Comparison of ENCODE assay signal across 8 cellular contexts in genomic region chr6:35213824-35214756, GRCh38. TPM values are rescaled to one million over a fixed set of nuclear protein-coding genes. Genes with fewer than 3 reads are reported as not detected.
DNase-seq lines count a peak whose midpoint lies in the region; TF ChIP-seq lines count a peak whose summit lies in the region.

TSS of gene SCUBE3 (plus strand) at chr6:35213956. CDS start at chr6:35214419, 463 bp downstream.

- H3K4me1 Mint-ChIP-seq in H9 = peaks cover 44 to 51% of the 10 kb centered on the region in 2 experiments

- H2AFZ ChIP-seq in H9 (ENCODE audit: low read length) = no peak within 1 kb of the TSS

- H3K27me3 ChIP-seq in BJ (ENCODE audit: control insufficient read depth, insufficient read depth, low read length) (peaks cover 6% of the 10 kb centered on the region), H9 (ENCODE audit: insufficient read depth, low read length) (peaks cover 40% of the 10 kb centered on the region; the same call in 1 of the 2 replicates), esophagus (ENCODE audit: control insufficient read depth in 1 of 2, insufficient read depth in 2 of 2, low read length in 2 of 2) (peaks cover 0 to 8% of the 10 kb centered on the region in 2 donors), muscle layer of colon (ENCODE audit: control insufficient read depth in 1 of 2, insufficient read depth in 2 of 2, low read length in 2 of 2) (peaks cover 24 to 51% of the 10 kb centered on the region in 2 donors)

- POLR2A ChIA-PET in BJ (lab: Charles Lee) = no interaction called here

- H3K4me2 ChIP-seq in H9 (ENCODE audit: insufficient read depth, insufficient read length, low read length) = peak within 1 kb of the TSS; percentile 47

- no peak within 1 kb of the TSS for H3K56ac ChIP-seq in H9 (ENCODE audit: insufficient read length, low read depth, low read length)

- peak within 1 kb of the TSS; percentile 69 to 85 for H3K4me3 Mint-ChIP-seq in H9

- TF ChIP-seq CTCF in BJ (IDR thresholded peaks at IDR 0.05; ENCODE audit: insufficient read depth, low read depth, low read length) (no peak), H9 (conservative IDR thresholded peaks at IDR 0.05) (no peak)

- no peak within 1 kb of the TSS for H3K4ac ChIP-seq in H9 (ENCODE audit: low read depth, low read length)

- H2BK12ac ChIP-seq in H9 (ENCODE audit: insufficient read length, low read depth, low read length) = no peak within 1 kb of the TSS

- H2BK120ac ChIP-seq in H9 (ENCODE audit: low read depth, low read length, poor library complexity, severe bottlenecking) = no peak within 1 kb of the TSS

- no peak within 1 kb of the TSS for H3K23ac ChIP-seq in H9 (ENCODE audit: insufficient read length, low read depth, low read length)

- no peaks in the 10 kb centered on the region for H3K79me1 ChIP-seq in H9 (ENCODE audit: insufficient read depth, low read depth, low read length, poor library complexity, severe bottlenecking)

- CTCF ChIA-PET in BJ (lab: Yijun Ruan, JAX) = interaction anchor here (0.8 to 3.8 kb wide), 4 partner anchors 9 to 74 kb away, joined by 3 to 25 read pairs (median 3); no protein-coding TSS in a partner anchor

- H2BK5ac ChIP-seq in H9 (ENCODE audit: insufficient read length, low read length) = no peak within 1 kb of the TSS

- no peak within 1 kb of the TSS for H3T11ph ChIP-seq in H9 (ENCODE audit: low read length)

- peaks cover 2% of the 10 kb centered on the region; the same call in 1 of the 2 replicates for H3K4me1 ChIP-seq in H9 (ENCODE audit: insufficient read depth, low read length)
- H3K4me1 ChIP-seq in esophagus (ENCODE audit: control insufficient read depth in 2 of 2, insufficient read depth in 2 of 2, low read length in 1 of 2) = peaks cover 4 to 6% of the 10 kb centered on the region in 2 donors
- no peaks in the 10 kb centered on the region for H3K4me1 ChIP-seq in muscle layer of colon (ENCODE audit: insufficient read depth, low read length)

- H3K9me3 ChIP-seq in H9 (ENCODE audit: control insufficient read depth, low read depth, low read length) = no peaks in the 10 kb centered on the region
- H3K9me3 ChIP-seq in esophagus (ENCODE audit: control insufficient read depth in 2 of 2, insufficient read depth in 1 of 2, low read depth in 1 of 2, low read length in 1 of 2) = no peaks in the 10 kb centered on the region
- H3K9me3 ChIP-seq in muscle layer of colon (ENCODE audit: low read length) = no peaks in the 10 kb centered on the region

- H3K27ac Mint-ChIP-seq in H9 = peak within 1 kb of the TSS in 1 of 3 experiments; percentile 23; a peak in 2 of 7 replicates

- DNase-seq in BJ (ENCODE audit: low read depth) = no peak
- peak; percentile 74 for DNase-seq in H9
- DNase-seq in SW480 (ENCODE audit: low spot score) = peak; percentile 15
- no peak for DNase-seq in NCI-H1048 (lab: John Stamatoyannopoulos, UW)
- DNase-seq in central memory CD4-positive, alpha-beta T cell = no peak
- DNase-seq in MV-4-11 (lab: John Stamatoyannopoulos, UW) = no peak

- H3K14ac ChIP-seq in H9 (ENCODE audit: insufficient read depth, low read length) = no peak within 1 kb of the TSS

- H3K79me2 ChIP-seq in H9 (ENCODE audit: insufficient read depth, low read length) = no peaks in the 10 kb centered on the region

- H3K36me3 ChIP-seq in BJ (ENCODE audit: control insufficient read depth, insufficient read depth, low read length) = no peaks in the 10 kb centered on the region
- H3K36me3 ChIP-seq in esophagus (ENCODE audit: control insufficient read depth in 2 of 2, insufficient read depth in 2 of 2, low read length in 1 of 2) = no peaks in the 10 kb centered on the region
- H3K36me3 ChIP-seq in muscle layer of colon (ENCODE audit: insufficient read depth, low read length) = no peaks in the 10 kb centered on the region

- no peaks in the 10 kb centered on the region; a peak in 1 of 7 replicates for H3K36me3 Mint-ChIP-seq in H9 (ENCODE audit: insufficient read depth in 1 of 3, low read depth in 3 of 3)

- H3K27ac ChIP-seq in H9 (ENCODE audit: insufficient read length, low read depth, low read length) (no peak within 1 kb of the TSS), esophagus (ENCODE audit: low read depth in 2 of 2, low read length in 1 of 2) (no peak within 1 kb of the TSS), muscle layer of colon (ENCODE audit: low read depth, low read length) (no peak within 1 kb of the TSS)

- no peak within 1 kb of the TSS for H2BK15ac ChIP-seq in H9 (ENCODE audit: low read depth, low read length)

- H3K23me2 ChIP-seq in H9 (ENCODE audit: insufficient read length, low read depth, low read length, poor library complexity, severe bottlenecking) = peaks cover 7% of the 10 kb centered on the region

- no peak within 1 kb of the TSS for H2AK5ac ChIP-seq in H9 (ENCODE audit: insufficient read length, low read length)

- H3K9ac ChIP-seq in H9 (ENCODE audit: extremely low read depth, insufficient read length, low read length) = no peak within 1 kb of the TSS
- no peak within 1 kb of the TSS for H3K9ac ChIP-seq in muscle layer of colon (ENCODE audit: low read length)

- no peak within 1 kb of the TSS for H2BK20ac ChIP-seq in H9 (ENCODE audit: low read depth, low read length, poor library complexity, severe bottlenecking)

- no peak within 1 kb of the TSS for H4K91ac ChIP-seq in H9 (ENCODE audit: insufficient read length, low read depth, low read length)

- H4K8ac ChIP-seq in H9 (replicated peaks; ENCODE audit: insufficient read length, low read depth, low read length) = no peak within 1 kb of the TSS

- H3K18ac ChIP-seq in H9 (ENCODE audit: insufficient read length, low read depth, low read length) = no peak within 1 kb of the TSS

- H4K20me1 ChIP-seq in H9 (ENCODE audit: control insufficient read depth, insufficient read depth, insufficient read length) = no peaks in the 10 kb centered on the region

- H3K9me3 Mint-ChIP-seq in H9 = no peaks in the 10 kb centered on the region

- H3K4me3 ChIP-seq in BJ (ENCODE audit: low read depth, low read length) = peak within 1 kb of the TSS; percentile 50
- peak within 1 kb of the TSS; percentile 45 to 55 for H3K4me3 ChIP-seq in esophagus (ENCODE audit: low read depth in 1 of 2, low read length in 2 of 2)
- H3K4me3 ChIP-seq in muscle layer of colon (ENCODE audit: low read depth in 1 of 2, low read length in 2 of 2) = peak within 1 kb of the TSS; percentile 58 to 77

- peaks cover 91% of the 10 kb centered on the region for H3K27me3 Mint-ChIP-seq in H9 (ENCODE audit: low read depth)

- no peak within 1 kb of the TSS for H4K5ac ChIP-seq in H9 (ENCODE audit: insufficient read length, low read depth, low read length)

- WGBS in H9 (ENCODE audit: extremely low coverage, insufficient read length, low lambda C conversion rate) = no CpG with 5 or more reads among the region's 89 CpGs
- WGBS in esophagus, 2 donors = 1 to 2% methylated on average over 67 to 88 of the region's 89 CpGs

RNA-seq across cellular contexts. Expression of gene SCUBE3, which starts in this region (rescaled TPM):
- polyA plus RNA-seq in BJ (2011; rRNA removed) (12.3 and 13.1 TPM in 2 replicates), esophagus (under 1 TPM; 0.12 to 0.14 TPM)
- 16.8 and 22.5 TPM in 2 replicates for polyA minus RNA-seq in BJ (2011; rRNA and poly(A)+ RNA removed)
- total RNA-seq in H9 (2021) = 2.2 and 2.7 TPM in 2 replicates

Comparison
In these comparisons a context has a peak if more than half of its experiments do, and no peak if none do; other contexts are left out.
1. RNA of gene SCUBE3 (polyA plus RNA-seq): 12.3 to 13.1 TPM in BJ; 0.12 to 0.14 TPM in esophagus; every median in the first group is over 10 times any median in the second.
2. DNase-seq: peak in H9 (single experiment) and SW480 (single experiment); none in BJ (single experiment), NCI-H1048 (single experiment), central memory CD4-positive, alpha-beta T cell (single experiment) and MV-4-11 (single experiment).
3. Peak in every context shown above with its lines, with median percentiles within 50 percentile points of each other: H3K4me3 ChIP-seq.